1 cellular context compared by ENCODE assay signal in the genomic region with DNA sequence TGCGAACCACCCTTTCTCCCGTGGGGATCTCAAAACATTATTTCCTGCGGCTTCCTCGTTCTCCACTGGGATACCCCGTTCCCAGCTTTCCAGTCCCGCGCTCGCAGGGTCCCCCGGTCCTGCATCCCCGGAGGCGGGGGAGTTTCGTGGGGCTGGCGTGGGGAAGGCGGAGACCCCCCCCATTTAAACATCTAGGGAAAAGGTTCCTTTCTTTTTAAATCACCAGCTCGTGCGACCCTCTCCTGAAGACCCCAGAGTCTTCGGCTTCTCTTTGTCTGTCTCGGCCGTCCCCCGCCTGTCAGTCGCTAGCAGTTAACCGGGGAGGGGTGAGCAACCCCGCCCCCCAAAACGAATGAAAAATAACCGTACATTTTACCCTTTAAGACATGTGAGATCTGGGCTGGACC.
TF ChIP-seq lines count a peak whose summit lies in the region.

No MANE protein-coding gene starts in this region.

TF ChIP-seq in endothelial cell of umbilical vein, 7 proteins besides CTCF, POLR2A, EP300 and RAD21:
- no peak for TF ChIP-seq FOS (IDR thresholded peaks at IDR 0.05; ENCODE audit: borderline replicate concordance, insufficient read depth, low read length)
